In the genomic region with DNA sequence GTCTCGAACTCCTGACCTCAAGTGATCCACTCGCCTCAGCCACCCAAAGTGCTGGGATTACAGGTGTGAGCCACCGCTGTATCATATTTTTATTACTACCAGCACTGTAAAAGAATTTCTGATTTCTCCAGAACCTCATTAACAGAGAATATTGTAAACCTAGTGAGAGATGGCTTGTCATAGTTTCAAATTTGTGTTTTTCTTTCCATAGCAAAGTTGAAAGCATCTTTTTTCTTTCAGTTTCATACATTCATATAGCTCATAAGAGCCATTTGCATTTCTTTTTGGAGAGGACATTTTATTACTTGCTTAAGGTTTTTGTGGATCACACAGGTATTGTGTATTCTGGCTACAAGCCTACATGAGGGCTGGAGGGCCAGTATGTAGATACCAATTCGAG, we compare ENCODE assay signal across 16 cellular contexts. TPM values are rescaled to one million over a fixed set of nuclear protein-coding genes. Genes with fewer than 3 reads are reported as not detected.
DNase-seq lines count a peak whose midpoint lies in the region; ATAC-seq, FAIRE-seq and TF ChIP-seq lines count a peak whose summit lies in the region.
"Had no signal": no experiment of that assay in that cellular context is flagged by ENCODE, and none has a peak within 500 bp of the region (broad histone marks: within the 10 kb centered on the region; RNA-seq: fewer than 3 reads in every experiment).

No MANE protein-coding gene starts in this region.

- FAIRE-seq in GM12892 (lab: Jason Lieb, UNC) = peak; percentile 54

- no peak for TF ChIP-seq CTCF in foreskin keratinocyte (conservative IDR thresholded peaks at IDR 0.05)

- H3K4me1 Mint-ChIP-seq in stimulated activated naive B cell treated with anti-CD40 and anti-IgM and Interleukin-4, amounts not matched to agents 10 μg/mL and 1 μg/mL and 100 μg/mL, for 72 hours = peaks cover 0 to 6% of the 10 kb centered on the region in 2 donors
- H3K4me1 Mint-ChIP-seq: brain had no signal

- TF ChIP-seq POLR2A in GM12892 (IDR thresholded peaks at IDR 0.05; ENCODE audit: low read depth, low read length) = no peak

- no peaks in the 10 kb centered on the region for H3K9me3 Mint-ChIP-seq in stimulated activated naive B cell treated with anti-CD40 and anti-IgM and Interleukin-4, amounts not matched to agents 10 μg/mL and 1 μg/mL and 100 μg/mL, for 72 hours
- H3K9me3 Mint-ChIP-seq: brain had no signal

- DNase-seq in GM12892 (ENCODE audit: insufficient read length) = no peak
- DNase-seq in GOT3 (lab: John Stamatoyannopoulos, UW) = no peak
- no peak for DNase-seq in medulla oblongata (ENCODE audit: extremely low spot score)
- DNase-seq in stimulated activated naive B cell treated with anti-CD40 and anti-IgM and Interleukin-4, amounts not matched to agents 10 μg/mL and 1 μg/mL and 100 μg/mL, for 72 hours = no peak
- no peak for DNase-seq in foreskin keratinocyte
- DNase-seq: activated naive CD4-positive, alpha-beta T cell; gastrocnemius medialis; left colon; NCI-H187; RPMI8226; stimulated activated CD4-positive, alpha-beta T cell treated with anti-CD3 and anti-CD28 coated beads, Interleukin-12 subunit alpha, Interleukin-12 subunit beta, amount 100 ng/mL, for 4 hours; tibial artery had no signal

- no peak overlapping the region for H3K27ac ChIP-seq in foreskin keratinocyte
- H3K27ac ChIP-seq: gastrocnemius medialis, tibial artery had no signal

- peaks cover 20% of the 10 kb centered on the region for H3K4me1 ChIP-seq in foreskin keratinocyte
- H3K4me1 ChIP-seq: gastrocnemius medialis, tibial artery had no signal

- H3K36me3 Mint-ChIP-seq in stimulated activated naive B cell treated with anti-CD40 and anti-IgM and Interleukin-4, amounts not matched to agents 10 μg/mL and 1 μg/mL and 100 μg/mL, for 72 hours = peaks cover 11 to 25% of the 10 kb centered on the region in 2 donors

- peak; percentile 87 for ATAC-seq in GM18867 (IDR thresholded peaks at IDR 0.05; ENCODE audit: unreplicated experiment)
- peak; percentile 64 for ATAC-seq in HG02610 (IDR thresholded peaks at IDR 0.05; ENCODE audit: unreplicated experiment)
- peak; percentile 43 for ATAC-seq in HG03432 (IDR thresholded peaks at IDR 0.05; ENCODE audit: unreplicated experiment)
- ATAC-seq in stimulated activated naive B cell treated with anti-CD40 and anti-IgM and Interleukin-4, amounts not matched to agents 10 μg/mL and 1 μg/mL and 100 μg/mL, for 72 hours (replicated peaks) = no peak
- ATAC-seq in foreskin keratinocyte = no peak
- ATAC-seq: gastrocnemius medialis, left colon had no signal

- no peaks in the 10 kb centered on the region for H3K27me3 ChIP-seq in foreskin keratinocyte
- H3K27me3 ChIP-seq: gastrocnemius medialis, tibial artery had no signal

- no peak overlapping the region for H3K4me3 Mint-ChIP-seq in stimulated activated naive B cell treated with anti-CD40 and anti-IgM and Interleukin-4, amounts not matched to agents 10 μg/mL and 1 μg/mL and 100 μg/mL, for 72 hours
- H3K4me3 Mint-ChIP-seq: brain had no signal

- H3K27ac Mint-ChIP-seq in stimulated activated naive B cell treated with anti-CD40 and anti-IgM and Interleukin-4, amounts not matched to agents 10 μg/mL and 1 μg/mL and 100 μg/mL, for 72 hours = no peak overlapping the region
- H3K27ac Mint-ChIP-seq: brain had no signal

- no peaks in the 10 kb centered on the region for H3K27me3 Mint-ChIP-seq in stimulated activated naive B cell treated with anti-CD40 and anti-IgM and Interleukin-4, amounts not matched to agents 10 μg/mL and 1 μg/mL and 100 μg/mL, for 72 hours
- H3K27me3 Mint-ChIP-seq: brain had no signal

RNA-seq across cellular contexts. Expression of a gene that starts 58.0 kb away (rescaled TPM):
- 36.6 TPM for polyA plus RNA-seq in GM12892 (2012; ENCODE audit: missing spikeins)
- 29.8 and 34.8 TPM in 2 replicates for total RNA-seq in foreskin keratinocyte
- polyA plus RNA-seq in foreskin keratinocyte = 6.9 and 9.4 TPM in 2 replicates

RNA-seq across cellular contexts. Expression of a gene that starts 59.2 kb away (rescaled TPM):
- polyA plus RNA-seq in GM12892 (2012; ENCODE audit: missing spikeins) = 7.3 TPM
- total RNA-seq in foreskin keratinocyte = 7.6 and 9.4 TPM in 2 replicates
- 3.3 and 5.7 TPM in 2 replicates for polyA plus RNA-seq in foreskin keratinocyte

Comparison
In these comparisons a context has a peak if more than half of its experiments do, and no peak if none do; other contexts are left out.
1. ATAC-seq: peak in GM18867 (single experiment), HG02610 (single experiment) and HG03432 (single experiment); none in stimulated activated naive B cell treated with anti-CD40 and anti-IgM and Interleukin-4, amounts not matched to agents 10 μg/mL and 1 μg/mL and 100 μg/mL, for 72 hours (0 of 2) and foreskin keratinocyte (single experiment).